Comparison of ENCODE assay signal across 10 cellular contexts in genomic region chr17:50868594-50868993, GRCh38. TPM values are rescaled to one million over a fixed set of nuclear protein-coding genes. Genes with fewer than 3 reads are reported as not detected.
DNase-seq lines count a peak whose midpoint lies in the region; ATAC-seq and TF ChIP-seq lines count a peak whose summit lies in the region.
"Had no signal": no experiment of that assay in that cellular context is flagged by ENCODE, and none has a peak within 500 bp of the region (broad histone marks: within the 10 kb centered on the region; RNA-seq: fewer than 3 reads in every experiment).

No MANE protein-coding gene starts in this region.

- H3K4me3 ChIP-seq in GM23248 (peak overlapping the region; percentile 92), fibroblast of lung (replicated peaks in 1 of 4; ENCODE audit: control extremely low read depth in 1 of 4, insufficient read depth in 1 of 4, low read depth in 3 of 4, low read length in 4 of 4) (peak overlapping the region in 2 of 4 experiments; percentile 73 to 75), psoas muscle (peak overlapping the region; percentile 90)

- H3K4me1 Mint-ChIP-seq in T-helper 17 cell = peaks cover 38% of the 10 kb centered on the region

- DNase-seq in GM23248 = no peak
- no peak for DNase-seq in T-helper 17 cell
- DNase-seq in fibroblast of lung (ENCODE audit: low read depth in 2 of 2) = no peak
- no peak for DNase-seq in psoas muscle
- no peak for DNase-seq in DMS53 treated with DMSO at 0.1 percent for 48 hours (lab: John Stamatoyannopoulos, UW; ENCODE audit: unreplicated experiment)
- DNase-seq in sciatic nerve (ENCODE audit: low spot score) = no peak
- DNase-seq: NCI-H226; stimulated activated CD4-positive, alpha-beta T cell treated with anti-CD3 and anti-CD28 coated beads, Interleukin-4, amount 100 ng/mL, for 4 hours had no signal

- H3F3A ChIP-seq in GM23248 (ENCODE audit: insufficient read depth) = peaks cover 24% of the 10 kb centered on the region

- H3K27ac ChIP-seq in GM23248 (peak overlapping the region; percentile 97; the same call in 1 of the 2 replicates), fibroblast of lung (ENCODE audit: insufficient read depth, low read length) (no peak overlapping the region), psoas muscle (peak overlapping the region; percentile 100)

- H3K9ac ChIP-seq in GM23248 (peak overlapping the region; percentile 96; the same call in 1 of the 2 replicates), fibroblast of lung (ENCODE audit: insufficient read depth, low read length) (no peak overlapping the region)

- H2AFZ ChIP-seq in GM23248 (peak overlapping the region; percentile 86), fibroblast of lung (ENCODE audit: low read length) (no peak overlapping the region)

- H3K27me3 Mint-ChIP-seq in T-helper 17 cell = no peaks in the 10 kb centered on the region

- H3K27me3 ChIP-seq in GM23248 (replicated peaks; ENCODE audit: insufficient read depth) (no peaks in the 10 kb centered on the region), fibroblast of lung (ENCODE audit: control insufficient read depth, insufficient read depth, low read length) (no peaks in the 10 kb centered on the region), psoas muscle (ENCODE audit: insufficient read depth in 3 of 3, low read length in 2 of 3) (no peaks in the 10 kb centered on the region)

- no peaks in the 10 kb centered on the region for H3K36me3 ChIP-seq in GM23248 (ENCODE audit: low read depth)
- H3K36me3 ChIP-seq in fibroblast of lung (ENCODE audit: control insufficient read depth, insufficient read depth, low read length) = no peaks in the 10 kb centered on the region
- peaks cover 0 to 4% of the 10 kb centered on the region in 2 donors for H3K36me3 ChIP-seq in psoas muscle (ENCODE audit: insufficient read depth in 1 of 2, low read depth in 1 of 2)

- 84 to 91% methylated on average over 1 of the region's 1 CpG for WGBS in GM23248 (ENCODE audit: low coverage in 1 of 2, low lambda C conversion rate in 2 of 2, missing lambda C conversion rate in 2 of 2), 2 experiments
- WGBS in psoas muscle, 3 donors = 30 to 48% (median 38%) methylated on average over 1 of the region's 1 CpG

- intact Hi-C loops in psoas muscle (cut with DNase I) (loop anchor here (5.0 to 10.0 kb wide), 2 partner anchors 34 to 286 kb away; partner anchors contain the start of gene NME1 (in 1 of the 2)), sciatic nerve (cut with DNase I) (no loop called here)

- H3K27ac Mint-ChIP-seq in T-helper 17 cell = peak overlapping the region; percentile 97

- H3K9me3 ChIP-seq in GM23248 (ENCODE audit: low read depth) (no peaks in the 10 kb centered on the region), T-helper 17 cell (ENCODE audit: control insufficient read depth, low read length, poor library complexity, severe bottlenecking) (no peaks in the 10 kb centered on the region), fibroblast of lung (ENCODE audit: control insufficient read depth, insufficient read depth, low read depth, low read length) (no peaks in the 10 kb centered on the region), psoas muscle (no peaks in the 10 kb centered on the region)

- peaks cover 10% of the 10 kb centered on the region; the same call in 1 of the 2 replicates for H4K20me1 ChIP-seq in GM23248 (ENCODE audit: insufficient read depth)
- H4K20me1 ChIP-seq in fibroblast of lung (ENCODE audit: control insufficient read depth, extremely low read depth, insufficient read depth, low read length) = no peaks in the 10 kb centered on the region

- peaks cover 2% of the 10 kb centered on the region for H3K36me3 Mint-ChIP-seq in T-helper 17 cell (ENCODE audit: low read depth)

- H3K4me3 Mint-ChIP-seq in T-helper 17 cell = peak overlapping the region; percentile 95

- in situ Hi-C loops in GM23248 (cut with MboI) = no loop called here

- TF ChIP-seq CTCF in fibroblast of lung (conservative IDR thresholded peaks at IDR 0.05 in 1 of 2, IDR thresholded peaks at IDR 0.05 in 1 of 2; ENCODE audit: low read depth in 1 of 2, low read length in 2 of 2) (no peak), psoas muscle (IDR thresholded peaks at IDR 0.05) (no peak)

- H3K4me2 ChIP-seq in GM23248 (ENCODE audit: unreplicated experiment) = peak overlapping the region; percentile 94
- H3K4me2 ChIP-seq in fibroblast of lung (ENCODE audit: extremely low read depth, insufficient read depth, low read length) = peak overlapping the region; percentile 99

- ATAC-seq in T-helper 17 cell = no peak
- ATAC-seq in psoas muscle = no peak
- no peak for ATAC-seq in GM21390 (IDR thresholded peaks at IDR 0.05; ENCODE audit: unreplicated experiment)
- no peak for ATAC-seq in GM21717 (IDR thresholded peaks at IDR 0.05; ENCODE audit: unreplicated experiment)
- no peak for ATAC-seq in sciatic nerve

- H3K9me2 ChIP-seq in GM23248 (ENCODE audit: insufficient read depth) = no peaks in the 10 kb centered on the region

- peaks cover 24% of the 10 kb centered on the region for H3K79me2 ChIP-seq in GM23248 (ENCODE audit: insufficient read depth)
- H3K79me2 ChIP-seq in fibroblast of lung (ENCODE audit: control insufficient read depth, insufficient read depth, low read length) = peaks cover 24% of the 10 kb centered on the region

- H3K4me1 ChIP-seq in GM23248 (ENCODE audit: insufficient read depth) = peaks cover 21% of the 10 kb centered on the region
- H3K4me1 ChIP-seq in fibroblast of lung (ENCODE audit: control insufficient read depth, extremely low read depth, insufficient read depth, low read length) = peaks cover 5% of the 10 kb centered on the region
- peaks cover 28% of the 10 kb centered on the region for H3K4me1 ChIP-seq in psoas muscle

RNA-seq across cellular contexts. Expression of gene TOB1, which starts 2.4 kb away (rescaled TPM):
- total RNA-seq in GM23248 (2014; rRNA removed; shearing (Covaris generic)) = 6.7 and 8.4 TPM in 2 replicates
- polyA plus RNA-seq in GM23248 (2016; fragmentation: Nextera tagmentation; extraction: Ambion mirVana) (93.8 and 96.4 TPM in 2 replicates), fibroblast of lung (39.6 and 40.5 TPM in 2 replicates), psoas muscle (10 to 100 TPM; 12.8 to 40.9 (median 21.4) TPM)
- total RNA-seq in T-helper 17 cell (100 to 1,000 TPM; 226 to 358 TPM), fibroblast of lung (10.3 and 22.0 TPM in 2 replicates), psoas muscle (100 to 1,000 TPM in 3 of 4 donors, 10 to 100 TPM in 1; 74.9 to 155 (median 102) TPM), sciatic nerve (114 TPM)
- polyA plus RNA-seq in fibroblast of lung (2012) = 45.5 and 50.7 TPM in 2 replicates
- 43.9 and 85.0 TPM in 2 replicates for polyA minus RNA-seq in fibroblast of lung (ENCODE audit: low replicate concordance)

RNA-seq across cellular contexts. Expression of gene WFIKKN2, which starts 33.2 kb away (rescaled TPM):
- not detected in 2 replicates for total RNA-seq in GM23248 (2014; rRNA removed; shearing (Covaris generic))
- polyA plus RNA-seq in GM23248 (2016; fragmentation: Nextera tagmentation; extraction: Ambion mirVana) = not detected in 2 replicates
- not detected for total RNA-seq in T-helper 17 cell
- under 0.01 and 0.33 TPM in 2 replicates for total RNA-seq in fibroblast of lung
- 0.02 and 0.05 TPM in 2 replicates for polyA plus RNA-seq in fibroblast of lung
- polyA plus RNA-seq in fibroblast of lung (2012) = 0.05 and 0.09 TPM in 2 replicates
- 1.3 TPM in 1 of 2 replicates, not detected in the other for polyA minus RNA-seq in fibroblast of lung (ENCODE audit: low replicate concordance)
- total RNA-seq in psoas muscle = 1 to 10 TPM in 2 of 4 donors, under 1 TPM in 2; 0.25 to 3.4 (median 1.1) TPM
- under 1 TPM; 0.09 to 0.32 (median 0.30) TPM for polyA plus RNA-seq in psoas muscle
- 2.0 TPM for total RNA-seq in sciatic nerve
